Comparison of ENCODE assay signal across 28 cellular contexts in genomic region chr3:178072931-178073330, GRCh38.
DNase-seq lines count a peak whose midpoint lies in the region; ATAC-seq and TF ChIP-seq lines count a peak whose summit lies in the region.
"Had no signal": no experiment of that assay in that cellular context is flagged by ENCODE, and none has a peak within 500 bp of the region (broad histone marks: within the 10 kb centered on the region; RNA-seq: fewer than 3 reads in every experiment).

No MANE protein-coding gene starts in this region.

- H3K27ac ChIP-seq in dorsolateral prefrontal cortex (peak overlapping the region in 37 of 59 donors; percentile 2 to 88 (median 46)), left lung (no peak overlapping the region)
- H3K27ac ChIP-seq: adrenal gland, heart right ventricle, tibial artery had no signal

- DNase-seq in NCI-H1092 treated with DMSO at 0.1 percent for 48 hours (lab: John Stamatoyannopoulos, UW) (peak; percentile 48), NCI-H1092 (lab: John Stamatoyannopoulos, UW) (no peak), dorsolateral prefrontal cortex (no peak), left lung (no peak), glutamatergic neuron (no peak)
- no peak for DNase-seq in effector memory CD8-positive, alpha-beta T cell
- DNase-seq: 8988T; activated CD4-positive, alpha-beta T cell treated with anti-CD3 and anti-CD28 coated beads for 48 hours; activated T-cell treated with anti-CD3 and anti-CD28 coated beads, Interleukin-2, amount 50 U/mL, for 24 hours; adrenal gland; CD8-positive, alpha-beta T cell; cortex of kidney; GDM1; heart right ventricle; naive thymus-derived CD8-positive, alpha-beta T cell; NCI-H1436 treated with DMSO at 0.1 percent for 48 hours; right cardiac atrium; RPMI8226; SK-N-SH; stimulated activated CD4-positive, alpha-beta T cell treated with anti-CD3 and anti-CD28 coated beads, Interleukin-12 subunit alpha, Interleukin-12 subunit beta, amount 100 ng/mL, for 4 hours; stimulated activated naive CD8-positive, alpha-beta T cell treated with anti-CD3 and anti-CD28 coated beads, Interleukin-15, Interleukin-2, amounts not matched to agents 100 U/mL and 50 U/mL, for 24 hours; T-helper 2 cell; tibial artery had no signal

- no peaks in the 10 kb centered on the region for H3K9me3 Mint-ChIP-seq in effector memory CD8-positive, alpha-beta T cell
- no peaks in the 10 kb centered on the region for H3K9me3 Mint-ChIP-seq in glutamatergic neuron (ENCODE audit: unreplicated experiment)
- H3K9me3 Mint-ChIP-seq: activated T-cell treated with anti-CD3 and anti-CD28 coated beads, Interleukin-2, amount 50 U/mL, for 24 hours; CD8-positive, alpha-beta T cell; GM23338 had no signal

- ATAC-seq in left lung (peak; percentile 23), GM19452 (IDR thresholded peaks at IDR 0.05; ENCODE audit: unreplicated experiment) (no peak), HG03196 (IDR thresholded peaks at IDR 0.05; ENCODE audit: unreplicated experiment) (no peak)
- ATAC-seq in effector memory CD8-positive, alpha-beta T cell (replicated peaks) = no peak
- ATAC-seq: CD8-positive, alpha-beta T cell; GM23338; heart right ventricle; left lobe of liver; naive thymus-derived CD8-positive, alpha-beta T cell; right cardiac atrium; stimulated activated naive CD8-positive, alpha-beta T cell treated with anti-CD3 and anti-CD28 coated beads, Interleukin-15, Interleukin-2, amounts not matched to agents 100 U/mL and 50 U/mL, for 24 hours had no signal

- no peaks in the 10 kb centered on the region for H3K9me3 ChIP-seq in left lung
- H3K9me3 ChIP-seq: adrenal gland, heart right ventricle, SK-N-SH, tibial artery had no signal

- peaks cover 4 to 7% of the 10 kb centered on the region in 2 donors for H3K4me1 ChIP-seq in left lung

- TF ChIP-seq CTCF in dorsolateral prefrontal cortex (IDR thresholded peaks at IDR 0.05 in 54 of 56, conservative IDR thresholded peaks at IDR 0.05 in 2 of 56; ENCODE audit: low read depth in 1 of 56, partially characterized antibody in 56 of 56) = no peak
- TF ChIP-seq CTCF in left lung (IDR thresholded peaks at IDR 0.05) = no peak
- no peak for TF ChIP-seq CTCF in glutamatergic neuron (IDR thresholded peaks at IDR 0.05; ENCODE audit: partially characterized antibody, unreplicated experiment)

- no peaks in the 10 kb centered on the region for H3K36me3 Mint-ChIP-seq in effector memory CD8-positive, alpha-beta T cell (ENCODE audit: insufficient read depth)
- H3K36me3 Mint-ChIP-seq in glutamatergic neuron (ENCODE audit: unreplicated experiment) = no peaks in the 10 kb centered on the region
- H3K36me3 Mint-ChIP-seq: CD8-positive, alpha-beta T cell; mesothelial cell of epicardium; naive thymus-derived CD8-positive, alpha-beta T cell had no signal

- intact Hi-C loops in dorsolateral prefrontal cortex (cut with DNase I) (no loop called here), left lung (cut with DNase I) (no loop called here)

- H3K36me3 ChIP-seq in left lung = no peaks in the 10 kb centered on the region
- H3K36me3 ChIP-seq: adrenal gland, heart right ventricle, tibial artery had no signal

- H3K4me3 ChIP-seq in dorsolateral prefrontal cortex (no peak overlapping the region), left lung (no peak overlapping the region)
- H3K4me3 ChIP-seq: adrenal gland, GM23338, heart right ventricle, tibial artery had no signal

- peaks cover 0 to 10% of the 10 kb centered on the region in 2 donors for H3K27me3 Mint-ChIP-seq in effector memory CD8-positive, alpha-beta T cell
- H3K27me3 Mint-ChIP-seq in glutamatergic neuron (ENCODE audit: unreplicated experiment) = no peaks in the 10 kb centered on the region
- H3K27me3 Mint-ChIP-seq: activated T-cell treated with anti-CD3 and anti-CD28 coated beads, Interleukin-2, amount 50 U/mL, for 24 hours; naive thymus-derived CD8-positive, alpha-beta T cell had no signal

- no peak overlapping the region for H3K27ac Mint-ChIP-seq in effector memory CD8-positive, alpha-beta T cell
- H3K27ac Mint-ChIP-seq in glutamatergic neuron (ENCODE audit: unreplicated experiment) = no peak overlapping the region
- H3K27ac Mint-ChIP-seq: activated T-cell treated with anti-CD3 and anti-CD28 coated beads, Interleukin-2, amount 50 U/mL, for 24 hours; CD8-positive, alpha-beta T cell; GM23338; mesothelial cell of epicardium; naive thymus-derived CD8-positive, alpha-beta T cell had no signal

- H3K4me3 Mint-ChIP-seq in effector memory CD8-positive, alpha-beta T cell = no peak overlapping the region
- no peak overlapping the region for H3K4me3 Mint-ChIP-seq in glutamatergic neuron (ENCODE audit: unreplicated experiment)
- H3K4me3 Mint-ChIP-seq: activated T-cell treated with anti-CD3 and anti-CD28 coated beads, Interleukin-2, amount 50 U/mL, for 24 hours; CD8-positive, alpha-beta T cell; GM23338; mesothelial cell of epicardium; naive thymus-derived CD8-positive, alpha-beta T cell had no signal

- H3K27me3 ChIP-seq in dorsolateral prefrontal cortex (no peaks in the 10 kb centered on the region), left lung (no peaks in the 10 kb centered on the region)
- H3K27me3 ChIP-seq: adrenal gland, heart right ventricle, tibial artery had no signal

- no peaks in the 10 kb centered on the region for H3K4me1 Mint-ChIP-seq in effector memory CD8-positive, alpha-beta T cell (ENCODE audit: low read depth in 2 of 2)
- peaks cover 6% of the 10 kb centered on the region for H3K4me1 Mint-ChIP-seq in glutamatergic neuron (ENCODE audit: low read depth, unreplicated experiment)
- H3K4me1 Mint-ChIP-seq: GM23338 had no signal

Comparison
In these comparisons a context has a peak if more than half of its experiments do, and no peak if none do; other contexts are left out.
1. H3K27ac ChIP-seq: peak in dorsolateral prefrontal cortex (37 of 59); none in left lung (0 of 2).